Comparison of ENCODE assay signal across 9 cellular contexts in the genomic region with DNA sequence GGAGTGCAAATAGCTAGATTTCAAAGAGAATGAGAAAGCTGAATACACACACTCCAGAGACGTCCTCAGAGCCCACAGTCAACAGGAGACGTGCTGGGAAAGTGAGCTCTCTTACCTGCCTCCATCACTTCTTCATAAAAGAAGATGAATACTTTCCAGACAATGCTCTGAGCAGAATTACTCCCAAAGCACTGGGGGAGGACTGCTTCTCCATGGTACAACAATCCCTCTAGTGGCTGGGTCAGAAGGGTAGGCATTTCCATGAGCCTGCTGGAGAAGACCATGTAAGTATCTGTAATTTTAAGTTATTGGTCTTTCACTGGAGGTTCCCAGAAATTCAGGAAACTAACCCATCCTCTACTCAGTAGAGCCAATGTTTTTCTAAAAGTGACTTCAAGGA.
DNase-seq lines count a peak whose midpoint lies in the region; TF ChIP-seq lines count a peak whose summit lies in the region.
"Had no signal": no experiment of that assay in that cellular context is flagged by ENCODE, and none has a peak within 500 bp of the region (broad histone marks: within the 10 kb centered on the region; RNA-seq: fewer than 3 reads in every experiment).

No MANE protein-coding gene starts in this region.

- no peak overlapping the region for H3K4ac ChIP-seq in H9 (ENCODE audit: low read depth, low read length)

- H3K4me1 Mint-ChIP-seq in H9 (peaks cover 20 to 25% of the 10 kb centered on the region in 2 experiments), progenitor cell of endocrine pancreas (ENCODE audit: low read depth) (no peaks in the 10 kb centered on the region)

- no peaks in the 10 kb centered on the region for H4K20me1 ChIP-seq in H9 (ENCODE audit: control insufficient read depth, insufficient read depth, insufficient read length)

- H3K4me1 ChIP-seq in H9 (ENCODE audit: insufficient read depth, low read length) = peaks cover 5% of the 10 kb centered on the region
- H3K4me1 ChIP-seq: upper lobe of left lung had no signal

- H2AFZ ChIP-seq in H9 (ENCODE audit: low read length) = peak overlapping the region; percentile 52

- H3K79me2 ChIP-seq in H9 (ENCODE audit: insufficient read depth, low read length) = no peaks in the 10 kb centered on the region

- H3K9me3 ChIP-seq in H9 (ENCODE audit: control insufficient read depth, low read depth, low read length) = no peaks in the 10 kb centered on the region
- H3K9me3 ChIP-seq: upper lobe of left lung had no signal

- H2AK5ac ChIP-seq in H9 (ENCODE audit: insufficient read length, low read length) = no peak overlapping the region

- H3K23me2 ChIP-seq in H9 (ENCODE audit: insufficient read length, low read depth, low read length, poor library complexity, severe bottlenecking) = no peaks in the 10 kb centered on the region

- peak overlapping the region; percentile 39 for H3K27ac ChIP-seq in H9 (ENCODE audit: insufficient read length, low read depth, low read length)
- H3K27ac ChIP-seq: upper lobe of left lung had no signal

- no peak overlapping the region for H4K91ac ChIP-seq in H9 (ENCODE audit: insufficient read length, low read depth, low read length)

- H3K36me3 Mint-ChIP-seq in H9 (ENCODE audit: insufficient read depth in 1 of 3, low read depth in 3 of 3) (peaks cover 12 to 20% (median 19%) of the 10 kb centered on the region in 3 experiments), progenitor cell of endocrine pancreas (ENCODE audit: insufficient read depth) (no peaks in the 10 kb centered on the region)

- no peak overlapping the region for H3K4me2 ChIP-seq in H9 (ENCODE audit: insufficient read depth, insufficient read length, low read length)

- H3T11ph ChIP-seq in H9 (ENCODE audit: low read length) = no peak overlapping the region

- peak; percentile 63 for TF ChIP-seq CTCF in H9 (conservative IDR thresholded peaks at IDR 0.05)
- peak; percentile 40 for TF ChIP-seq CTCF in progenitor cell of endocrine pancreas (IDR thresholded peaks at IDR 0.05; ENCODE audit: unreplicated experiment)

- H3K18ac ChIP-seq in H9 (ENCODE audit: insufficient read length, low read depth, low read length) = no peak overlapping the region

- no CpG with 5 or more reads among the region's 2 CpGs for WGBS in H9 (ENCODE audit: extremely low coverage, insufficient read length, low lambda C conversion rate)

- H4K8ac ChIP-seq in H9 (replicated peaks; ENCODE audit: insufficient read length, low read depth, low read length) = no peak overlapping the region

- H2BK20ac ChIP-seq in H9 (ENCODE audit: low read depth, low read length, poor library complexity, severe bottlenecking) = no peak overlapping the region

- no peak overlapping the region for H3K14ac ChIP-seq in H9 (ENCODE audit: insufficient read depth, low read length)

- H2BK15ac ChIP-seq in H9 (ENCODE audit: low read depth, low read length) = no peak overlapping the region

- H2BK12ac ChIP-seq in H9 (ENCODE audit: insufficient read length, low read depth, low read length) = no peak overlapping the region

- no peak overlapping the region for H3K23ac ChIP-seq in H9 (ENCODE audit: insufficient read length, low read depth, low read length)

- no peak overlapping the region for H2BK120ac ChIP-seq in H9 (ENCODE audit: low read depth, low read length, poor library complexity, severe bottlenecking)

- H3K4me3 Mint-ChIP-seq in H9 (no peak overlapping the region), progenitor cell of endocrine pancreas (ENCODE audit: low read depth) (no peak overlapping the region)

- DNase-seq in H9 (peak; percentile 53), NCI-H82 treated with DMSO at 0.1 percent for 48 hours (lab: John Stamatoyannopoulos, UW; ENCODE audit: unreplicated experiment) (peak; percentile 18), fibroblast of gingiva (ENCODE audit: low read depth) (peak; percentile 46), progenitor cell of endocrine pancreas (ENCODE audit: low spot score, unreplicated experiment) (no peak), middle frontal gyrus (ENCODE audit: extremely low spot score, low spot score) (no peak)
- DNase-seq in activated CD8-positive, alpha-beta memory T cell treated with anti-CD3 and anti-CD28 coated beads, Interleukin-2, amount 50 U/mL, for 48 hours = no peak
- no peak for DNase-seq in stimulated activated naive CD4-positive, alpha-beta T cell (lab: John Stamatoyannopoulos, UW)
- DNase-seq: hippocampal formation, upper lobe of left lung had no signal

- no peak overlapping the region for H2BK5ac ChIP-seq in H9 (ENCODE audit: insufficient read length, low read length)

- peak overlapping the region in 2 of 3 experiments; percentile 12 to 82; a peak in 3 of 7 replicates for H3K27ac Mint-ChIP-seq in H9
- peak overlapping the region; percentile 4 for H3K27ac Mint-ChIP-seq in progenitor cell of endocrine pancreas

- H3K79me1 ChIP-seq in H9 (ENCODE audit: insufficient read depth, low read depth, low read length, poor library complexity, severe bottlenecking) = no peaks in the 10 kb centered on the region

- H3K27me3 ChIP-seq in H9 (ENCODE audit: insufficient read depth, low read length) = no peaks in the 10 kb centered on the region
- H3K27me3 ChIP-seq: upper lobe of left lung had no signal

- H3K9me3 Mint-ChIP-seq in H9 (peaks cover 15 to 19% of the 10 kb centered on the region in 2 experiments), progenitor cell of endocrine pancreas (ENCODE audit: low read depth) (peaks cover 12% of the 10 kb centered on the region)

- H3K27me3 Mint-ChIP-seq in H9 (ENCODE audit: low read depth) (no peaks in the 10 kb centered on the region), progenitor cell of endocrine pancreas (no peaks in the 10 kb centered on the region)

- H3K56ac ChIP-seq in H9 (ENCODE audit: insufficient read length, low read depth, low read length) = no peak overlapping the region

- H4K5ac ChIP-seq in H9 (ENCODE audit: insufficient read length, low read depth, low read length) = no peak overlapping the region

- no peak overlapping the region for H3K9ac ChIP-seq in H9 (ENCODE audit: extremely low read depth, insufficient read length, low read length)

Comparison
In these comparisons a context has a peak if more than half of its experiments do, and no peak if none do; other contexts are left out.
1. DNase-seq: peak in H9 (single experiment), NCI-H82 treated with DMSO at 0.1 percent for 48 hours (single experiment) and fibroblast of gingiva (single experiment); none in progenitor cell of endocrine pancreas (single experiment), activated CD8-positive, alpha-beta memory T cell treated with anti-CD3 and anti-CD28 coated beads, Interleukin-2, amount 50 U/mL, for 48 hours (single experiment), stimulated activated naive CD4-positive, alpha-beta T cell (0 of 6) and middle frontal gyrus (single experiment).